In the genomic region with DNA sequence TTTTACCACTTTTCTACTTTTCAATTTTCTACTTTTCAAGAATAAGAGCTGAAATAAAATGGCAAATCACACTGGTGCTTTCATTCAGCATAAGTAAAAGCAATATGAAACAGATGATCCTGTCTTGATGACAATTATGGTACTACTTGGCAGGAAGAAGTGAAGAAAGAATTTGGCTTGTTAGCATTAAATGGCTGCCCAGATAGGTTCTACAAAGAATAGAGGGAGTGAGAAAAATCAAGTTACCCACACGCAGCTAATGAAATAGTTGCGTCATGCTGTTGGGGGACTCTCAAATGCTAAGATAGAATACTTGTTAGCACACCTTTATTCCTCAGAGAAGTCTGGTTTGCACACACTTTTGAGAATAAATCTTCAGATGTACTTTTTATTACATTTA, we compare ENCODE assay signal across 26 cellular contexts.
"Had no signal": no experiment of that assay in that cellular context is flagged by ENCODE, and none has a peak within 500 bp of the region (broad histone marks: within the 10 kb centered on the region; RNA-seq: fewer than 3 reads in every experiment).

No MANE protein-coding gene starts in this region.

- H3K4me3 ChIP-seq: colonic mucosa, dorsolateral prefrontal cortex, esophagus muscularis mucosa, hepatocyte, left ventricle myocardium inferior, stomach, suprapubic skin, tibial nerve had no signal

- H3K4me1 ChIP-seq: colonic mucosa, esophagus muscularis mucosa, left ventricle myocardium inferior, stomach, tibial nerve had no signal

- ATAC-seq: effector memory CD8-positive, alpha-beta T cell; stimulated activated memory B cell treated with anti-CD40 and anti-IgM and Interleukin-4, amounts not matched to agents 10 μg/mL and 1 μg/mL and 100 μg/mL, for 72 hours had no signal

- H3K4me3 Mint-ChIP-seq: activated naive CD8-positive, alpha-beta T cell treated with anti-CD3 and anti-CD28 coated beads for 36 hours; effector memory CD8-positive, alpha-beta T cell; memory B cell; stimulated activated memory B cell treated with anti-CD40 and anti-IgM and Interleukin-4, amounts not matched to agents 10 μg/mL and 1 μg/mL and 100 μg/mL, for 72 hours; T-helper 1 cell treated with Interleukin-12 subunit alpha and Interleukin-12 subunit beta and Interleukin-4 antibody, amounts not matched to agents 30 μg/mL and 1 μg/mL, for 36 hours had no signal

- H3K27ac ChIP-seq: colonic mucosa, dorsolateral prefrontal cortex, esophagus muscularis mucosa, hepatocyte, left ventricle myocardium inferior, stomach, suprapubic skin, tibial nerve had no signal

- H3K36me3 ChIP-seq: colonic mucosa, esophagus muscularis mucosa, left ventricle myocardium inferior, stomach, suprapubic skin, tibial nerve had no signal

- H3K27ac Mint-ChIP-seq: activated naive CD8-positive, alpha-beta T cell treated with anti-CD3 and anti-CD28 coated beads for 36 hours; effector memory CD8-positive, alpha-beta T cell; memory B cell; stimulated activated memory B cell treated with anti-CD40 and anti-IgM and Interleukin-4, amounts not matched to agents 10 μg/mL and 1 μg/mL and 100 μg/mL, for 72 hours; T-helper 1 cell treated with Interleukin-12 subunit alpha and Interleukin-12 subunit beta and Interleukin-4 antibody, amounts not matched to agents 30 μg/mL and 1 μg/mL, for 36 hours had no signal

- H3K27me3 ChIP-seq: colonic mucosa, hepatocyte, stomach, suprapubic skin, tibial nerve had no signal

- H3K36me3 Mint-ChIP-seq: activated naive CD8-positive, alpha-beta T cell treated with anti-CD3 and anti-CD28 coated beads for 36 hours; stimulated activated memory B cell treated with anti-CD40 and anti-IgM and Interleukin-4, amounts not matched to agents 10 μg/mL and 1 μg/mL and 100 μg/mL, for 72 hours had no signal

- DNase-seq: activated CD4-positive, alpha-beta T cell treated with anti-CD3 and anti-CD28 coated beads for 4 hours; activated CD4-positive, alpha-beta T cell treated with anti-CD3 and anti-CD28 coated beads, Interleukin-2, amount 50 U/mL, for 48 hours; activated CD4-positive, CD25-positive, alpha-beta regulatory T cell; activated CD8-positive, alpha-beta memory T cell treated with anti-CD3 and anti-CD28 coated beads, Interleukin-2, amount 50 U/mL, for 48 hours; activated naive CD4-positive, alpha-beta T cell treated with Interleukin-2 at 50 U/mL for 16 hours; activated naive CD8-positive, alpha-beta T cell treated with anti-CD3 and anti-CD28 coated beads for 36 hours; activated T-cell treated with anti-CD3 and anti-CD28 coated beads, Interleukin-2, amount 50 U/mL, for 48 hours; amniotic stem cell; colonic mucosa; dorsolateral prefrontal cortex; effector memory CD8-positive, alpha-beta T cell; glutamatergic neuron; kidney glomerular epithelial cell; left ventricle myocardium inferior; occipital lobe; small intestine; stimulated activated CD4-positive, alpha-beta T cell treated with anti-CD3 and anti-CD28 coated beads, Interleukin-2, amount 100 ng/mL, for 24 hours; stomach; T1000 had no signal

- H3K9me3 ChIP-seq: colonic mucosa, esophagus muscularis mucosa, left ventricle myocardium inferior, stomach, suprapubic skin, tibial nerve had no signal

- H3K4me1 Mint-ChIP-seq: activated naive CD8-positive, alpha-beta T cell treated with anti-CD3 and anti-CD28 coated beads for 36 hours; memory B cell; stimulated activated memory B cell treated with anti-CD40 and anti-IgM and Interleukin-4, amounts not matched to agents 10 μg/mL and 1 μg/mL and 100 μg/mL, for 72 hours had no signal

- H3K9me3 Mint-ChIP-seq: activated naive CD8-positive, alpha-beta T cell treated with anti-CD3 and anti-CD28 coated beads for 36 hours; effector memory CD8-positive, alpha-beta T cell; stimulated activated memory B cell treated with anti-CD40 and anti-IgM and Interleukin-4, amounts not matched to agents 10 μg/mL and 1 μg/mL and 100 μg/mL, for 72 hours; T-helper 1 cell treated with Interleukin-12 subunit alpha and Interleukin-12 subunit beta and Interleukin-4 antibody, amounts not matched to agents 30 μg/mL and 1 μg/mL, for 36 hours had no signal

- H3K4me2 ChIP-seq: hepatocyte had no signal

- H2AFZ ChIP-seq: hepatocyte had no signal
